ENCODE assay signal across 1 cellular context in the genomic region with DNA sequence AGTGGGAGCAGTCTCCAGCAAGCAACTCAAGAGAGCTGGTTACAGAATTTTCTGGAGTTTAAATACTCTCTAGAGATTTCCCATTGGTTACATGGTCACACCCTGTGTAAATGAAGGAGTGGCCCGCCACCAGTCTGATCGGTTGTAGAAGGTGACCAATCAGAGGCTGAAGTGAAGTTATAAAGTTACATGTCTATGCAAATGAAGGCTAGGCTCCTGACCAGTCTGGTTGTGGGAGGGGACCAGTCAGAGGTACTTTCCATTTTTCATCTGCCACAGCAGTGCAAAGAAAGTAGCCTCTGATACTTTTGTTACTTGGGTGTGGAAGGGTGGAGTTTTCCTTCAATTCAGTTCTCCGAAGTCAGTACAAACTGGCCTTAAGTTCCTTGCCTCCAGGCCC.
TF ChIP-seq lines count a peak whose summit lies in the region.

No MANE protein-coding gene starts in this region.

TF ChIP-seq in GM23338, 12 proteins besides CTCF, POLR2A, EP300 and RAD21 (continued from another document):
- no peak for TF ChIP-seq ZNF331 (CRISPR knock-in tag; IDR thresholded peaks at IDR 0.05; ENCODE audit: low read depth)
- TF ChIP-seq, protein P1, sequence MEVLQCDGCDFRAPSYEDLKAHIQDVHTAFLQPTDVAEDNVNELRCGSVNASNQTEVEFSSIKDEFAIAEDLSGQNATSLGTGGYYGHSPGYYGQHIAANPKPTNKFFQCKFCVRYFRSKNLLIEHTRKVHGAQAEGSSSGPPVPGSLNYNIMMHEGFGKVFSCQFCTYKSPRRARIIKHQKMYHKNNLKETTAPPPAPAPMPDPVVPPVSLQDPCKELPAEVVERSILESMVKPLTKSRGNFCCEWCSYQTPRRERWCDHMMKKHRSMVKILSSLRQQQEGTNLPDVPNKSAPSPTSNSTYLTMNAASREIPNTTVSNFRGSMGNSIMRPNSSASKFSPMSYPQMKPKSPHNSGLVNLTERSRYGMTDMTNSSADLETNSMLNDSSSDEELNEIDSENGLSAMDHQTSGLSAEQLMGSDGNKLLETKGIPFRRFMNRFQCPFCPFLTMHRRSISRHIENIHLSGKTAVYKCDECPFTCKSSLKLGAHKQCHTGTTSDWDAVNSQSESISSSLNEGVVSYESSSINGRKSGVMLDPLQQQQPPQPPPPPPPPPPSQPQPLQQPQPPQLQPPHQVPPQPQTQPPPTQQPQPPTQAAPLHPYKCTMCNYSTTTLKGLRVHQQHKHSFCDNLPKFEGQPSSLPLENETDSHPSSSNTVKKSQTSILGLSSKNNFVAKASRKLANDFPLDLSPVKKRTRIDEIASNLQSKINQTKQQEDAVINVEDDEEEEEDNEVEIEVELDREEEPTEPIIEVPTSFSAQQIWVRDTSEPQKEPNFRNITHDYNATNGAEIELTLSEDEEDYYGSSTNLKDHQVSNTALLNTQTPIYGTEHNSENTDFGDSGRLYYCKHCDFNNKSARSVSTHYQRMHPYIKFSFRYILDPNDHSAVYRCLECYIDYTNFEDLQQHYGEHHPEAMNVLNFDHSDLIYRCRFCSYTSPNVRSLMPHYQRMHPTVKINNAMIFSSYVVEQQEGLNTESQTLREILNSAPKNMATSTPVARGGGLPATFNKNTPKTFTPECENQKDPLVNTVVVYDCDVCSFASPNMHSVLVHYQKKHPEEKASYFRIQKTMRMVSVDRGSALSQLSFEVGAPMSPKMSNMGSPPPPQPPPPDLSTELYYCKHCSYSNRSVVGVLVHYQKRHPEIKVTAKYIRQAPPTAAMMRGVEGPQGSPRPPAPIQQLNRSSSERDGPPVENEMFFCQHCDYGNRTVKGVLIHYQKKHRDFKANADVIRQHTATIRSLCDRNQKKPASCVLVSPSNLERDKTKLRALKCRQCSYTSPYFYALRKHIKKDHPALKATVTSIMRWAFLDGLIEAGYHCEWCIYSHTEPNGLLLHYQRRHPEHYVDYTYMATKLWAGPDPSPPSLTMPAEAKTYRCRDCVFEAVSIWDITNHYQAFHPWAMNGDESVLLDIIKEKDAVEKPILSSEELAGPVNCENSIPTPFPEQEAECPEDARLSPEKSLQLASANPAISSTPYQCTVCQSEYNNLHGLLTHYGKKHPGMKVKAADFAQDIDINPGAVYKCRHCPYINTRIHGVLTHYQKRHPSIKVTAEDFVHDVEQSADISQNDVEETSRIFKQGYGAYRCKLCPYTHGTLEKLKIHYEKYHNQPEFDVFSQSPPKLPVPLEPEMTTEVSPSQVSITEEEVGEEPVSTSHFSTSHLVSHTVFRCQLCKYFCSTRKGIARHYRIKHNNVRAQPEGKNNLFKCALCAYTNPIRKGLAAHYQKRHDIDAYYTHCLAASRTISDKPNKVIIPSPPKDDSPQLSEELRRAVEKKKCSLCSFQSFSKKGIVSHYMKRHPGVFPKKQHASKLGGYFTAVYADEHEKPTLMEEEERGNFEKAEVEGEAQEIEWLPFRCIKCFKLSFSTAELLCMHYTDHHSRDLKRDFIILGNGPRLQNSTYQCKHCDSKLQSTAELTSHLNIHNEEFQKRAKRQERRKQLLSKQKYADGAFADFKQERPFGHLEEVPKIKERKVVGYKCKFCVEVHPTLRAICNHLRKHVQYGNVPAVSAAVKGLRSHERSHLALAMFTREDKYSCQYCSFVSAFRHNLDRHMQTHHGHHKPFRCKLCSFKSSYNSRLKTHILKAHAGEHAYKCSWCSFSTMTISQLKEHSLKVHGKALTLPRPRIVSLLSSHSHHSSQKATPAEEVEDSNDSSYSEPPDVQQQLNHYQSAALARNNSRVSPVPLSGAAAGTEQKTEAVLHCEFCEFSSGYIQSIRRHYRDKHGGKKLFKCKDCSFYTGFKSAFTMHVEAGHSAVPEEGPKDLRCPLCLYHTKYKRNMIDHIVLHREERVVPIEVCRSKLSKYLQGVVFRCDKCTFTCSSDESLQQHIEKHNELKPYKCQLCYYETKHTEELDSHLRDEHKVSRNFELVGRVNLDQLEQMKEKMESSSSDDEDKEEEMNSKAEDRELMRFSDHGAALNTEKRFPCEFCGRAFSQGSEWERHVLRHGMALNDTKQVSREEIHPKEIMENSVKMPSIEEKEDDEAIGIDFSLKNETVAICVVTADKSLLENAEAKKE (CRISPR knock-in tag; IDR thresholded peaks at IDR 0.05) = no peak
- TF ChIP-seq, protein P2, sequence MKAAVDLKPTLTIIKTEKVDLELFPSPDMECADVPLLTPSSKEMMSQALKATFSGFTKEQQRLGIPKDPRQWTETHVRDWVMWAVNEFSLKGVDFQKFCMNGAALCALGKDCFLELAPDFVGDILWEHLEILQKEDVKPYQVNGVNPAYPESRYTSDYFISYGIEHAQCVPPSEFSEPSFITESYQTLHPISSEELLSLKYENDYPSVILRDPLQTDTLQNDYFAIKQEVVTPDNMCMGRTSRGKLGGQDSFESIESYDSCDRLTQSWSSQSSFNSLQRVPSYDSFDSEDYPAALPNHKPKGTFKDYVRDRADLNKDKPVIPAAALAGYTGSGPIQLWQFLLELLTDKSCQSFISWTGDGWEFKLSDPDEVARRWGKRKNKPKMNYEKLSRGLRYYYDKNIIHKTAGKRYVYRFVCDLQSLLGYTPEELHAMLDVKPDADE (IDR thresholded peaks at IDR 0.05) = no peak
- no peak for TF ChIP-seq EZH2 (IDR thresholded peaks at IDR 0.05; ENCODE audit: low read depth, unreplicated experiment)
- TF ChIP-seq, protein P3, sequence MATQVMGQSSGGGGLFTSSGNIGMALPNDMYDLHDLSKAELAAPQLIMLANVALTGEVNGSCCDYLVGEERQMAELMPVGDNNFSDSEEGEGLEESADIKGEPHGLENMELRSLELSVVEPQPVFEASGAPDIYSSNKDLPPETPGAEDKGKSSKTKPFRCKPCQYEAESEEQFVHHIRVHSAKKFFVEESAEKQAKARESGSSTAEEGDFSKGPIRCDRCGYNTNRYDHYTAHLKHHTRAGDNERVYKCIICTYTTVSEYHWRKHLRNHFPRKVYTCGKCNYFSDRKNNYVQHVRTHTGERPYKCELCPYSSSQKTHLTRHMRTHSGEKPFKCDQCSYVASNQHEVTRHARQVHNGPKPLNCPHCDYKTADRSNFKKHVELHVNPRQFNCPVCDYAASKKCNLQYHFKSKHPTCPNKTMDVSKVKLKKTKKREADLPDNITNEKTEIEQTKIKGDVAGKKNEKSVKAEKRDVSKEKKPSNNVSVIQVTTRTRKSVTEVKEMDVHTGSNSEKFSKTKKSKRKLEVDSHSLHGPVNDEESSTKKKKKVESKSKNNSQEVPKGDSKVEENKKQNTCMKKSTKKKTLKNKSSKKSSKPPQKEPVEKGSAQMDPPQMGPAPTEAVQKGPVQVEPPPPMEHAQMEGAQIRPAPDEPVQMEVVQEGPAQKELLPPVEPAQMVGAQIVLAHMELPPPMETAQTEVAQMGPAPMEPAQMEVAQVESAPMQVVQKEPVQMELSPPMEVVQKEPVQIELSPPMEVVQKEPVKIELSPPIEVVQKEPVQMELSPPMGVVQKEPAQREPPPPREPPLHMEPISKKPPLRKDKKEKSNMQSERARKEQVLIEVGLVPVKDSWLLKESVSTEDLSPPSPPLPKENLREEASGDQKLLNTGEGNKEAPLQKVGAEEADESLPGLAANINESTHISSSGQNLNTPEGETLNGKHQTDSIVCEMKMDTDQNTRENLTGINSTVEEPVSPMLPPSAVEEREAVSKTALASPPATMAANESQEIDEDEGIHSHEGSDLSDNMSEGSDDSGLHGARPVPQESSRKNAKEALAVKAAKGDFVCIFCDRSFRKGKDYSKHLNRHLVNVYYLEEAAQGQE (IDR thresholded peaks at IDR 0.05; ENCODE audit: unreplicated experiment) = no peak
- no peak for TF ChIP-seq ZNF114 (CRISPR knock-in tag; IDR thresholded peaks at IDR 0.05)
- no peak for TF ChIP-seq JUNB (IDR thresholded peaks at IDR 0.05; ENCODE audit: unreplicated experiment)
